Comparison of ENCODE assay signal across 17 cellular contexts in genomic region chr2:7738596-7738995, GRCh38.
"Had no signal": no experiment of that assay in that cellular context is flagged by ENCODE, and none has a peak within 500 bp of the region (broad histone marks: within the 10 kb centered on the region; RNA-seq: fewer than 3 reads in every experiment).

No MANE protein-coding gene starts in this region.

- H3K4me1 Mint-ChIP-seq: mesothelial cell of epicardium had no signal

- H3K27ac Mint-ChIP-seq: activated CD4-positive, alpha-beta memory T cell treated with anti-CD3 and anti-CD28 coated beads for 36 hours; activated naive CD8-positive, alpha-beta T cell treated with anti-CD3 and anti-CD28 coated beads, Interleukin-2, amount 10 ng/mL, durations not matched to agents 7 days and 5 days; activated T-helper 2 cell treated with anti-CD3 and anti-CD28 coated beads, Interferon-gamma antibody, Interleukin-2, Interleukin-4, amounts not matched to agents 10 μg/mL and 5 μg/mL and 100 μg/mL, durations not matched to agents 14 hours and 24 hours and 36 hours; mesothelial cell of epicardium; T-helper 2 cell treated with Interferon-gamma antibody and Interleukin-4, amounts not matched to agents 5 μg/mL and 100 μg/mL, for 36 hours had no signal

- H3K36me3 Mint-ChIP-seq: mesothelial cell of epicardium had no signal

- H3K79me2 ChIP-seq: hepatocyte had no signal

- H3K4me3 ChIP-seq: coronary artery, hepatocyte, left lung, tibial nerve had no signal

- H3K4me1 ChIP-seq: left lung, tibial nerve had no signal

- H3K4me3 Mint-ChIP-seq: activated CD4-positive, alpha-beta memory T cell treated with anti-CD3 and anti-CD28 coated beads for 36 hours; activated CD8-positive, alpha-beta memory T cell treated with anti-CD3 and anti-CD28 coated beads, Interleukin-2, amount 10 ng/mL, durations not matched to agents 7 days and 5 days; activated naive CD8-positive, alpha-beta T cell treated with anti-CD3 and anti-CD28 coated beads, Interleukin-2, amount 10 ng/mL, durations not matched to agents 7 days and 5 days; mesothelial cell of epicardium; stimulated activated naive CD8-positive, alpha-beta T cell treated with anti-CD3 and anti-CD28 coated beads, Interleukin-15, Interleukin-2, amounts not matched to agents 100 ng/mL and 50 ng/mL, for 24 hours; T-helper 2 cell treated with Interferon-gamma antibody and Interleukin-4, amounts not matched to agents 5 μg/mL and 100 μg/mL, for 36 hours had no signal

- ATAC-seq: activated CD8-positive, alpha-beta memory T cell treated with anti-CD3 and anti-CD28 coated beads, Interleukin-2, amount 10 ng/mL, durations not matched to agents 7 days and 5 days; esophagus mucosa; left lung had no signal

- H3K36me3 ChIP-seq: brain microvascular endothelial cell, left lung, tibial nerve had no signal

- DNase-seq: activated CD4-positive, alpha-beta memory T cell treated with anti-CD3 and anti-CD28 coated beads for 36 hours; activated CD8-positive, alpha-beta memory T cell treated with anti-CD3 and anti-CD28 coated beads, Interleukin-2, amount 10 ng/mL, durations not matched to agents 7 days and 5 days; activated naive CD4-positive, alpha-beta T cell treated with Interleukin-2 at 50 U/mL for 16 hours; activated naive CD8-positive, alpha-beta T cell treated with anti-CD3 and anti-CD28 coated beads, Interleukin-2, amount 10 ng/mL, durations not matched to agents 7 days and 5 days; brain microvascular endothelial cell; foreskin fibroblast; kidney; left lung; stimulated activated CD4-positive, alpha-beta T cell treated with anti-CD3 and anti-CD28 coated beads, Interleukin-2, amount 100 ng/mL, for 24 hours had no signal

- H3K27me3 ChIP-seq: brain microvascular endothelial cell, hepatocyte, left lung, tibial nerve had no signal

- H2AFZ ChIP-seq: hepatocyte had no signal

- H3K9me3 ChIP-seq: left lung, tibial nerve had no signal

- H3K27me3 Mint-ChIP-seq: activated CD4-positive, alpha-beta memory T cell treated with anti-CD3 and anti-CD28 coated beads for 36 hours; activated CD8-positive, alpha-beta memory T cell treated with anti-CD3 and anti-CD28 coated beads, Interleukin-2, amount 10 ng/mL, durations not matched to agents 7 days and 5 days; activated naive CD8-positive, alpha-beta T cell treated with anti-CD3 and anti-CD28 coated beads, Interleukin-2, amount 10 ng/mL, durations not matched to agents 7 days and 5 days; stimulated activated naive CD8-positive, alpha-beta T cell treated with anti-CD3 and anti-CD28 coated beads, Interleukin-15, Interleukin-2, amounts not matched to agents 100 ng/mL and 50 ng/mL, for 24 hours had no signal

- H3K4me2 ChIP-seq: hepatocyte had no signal

- H3K27ac ChIP-seq: brain microvascular endothelial cell, coronary artery, hepatocyte, left lung, tibial nerve had no signal
